In the genomic region with DNA sequence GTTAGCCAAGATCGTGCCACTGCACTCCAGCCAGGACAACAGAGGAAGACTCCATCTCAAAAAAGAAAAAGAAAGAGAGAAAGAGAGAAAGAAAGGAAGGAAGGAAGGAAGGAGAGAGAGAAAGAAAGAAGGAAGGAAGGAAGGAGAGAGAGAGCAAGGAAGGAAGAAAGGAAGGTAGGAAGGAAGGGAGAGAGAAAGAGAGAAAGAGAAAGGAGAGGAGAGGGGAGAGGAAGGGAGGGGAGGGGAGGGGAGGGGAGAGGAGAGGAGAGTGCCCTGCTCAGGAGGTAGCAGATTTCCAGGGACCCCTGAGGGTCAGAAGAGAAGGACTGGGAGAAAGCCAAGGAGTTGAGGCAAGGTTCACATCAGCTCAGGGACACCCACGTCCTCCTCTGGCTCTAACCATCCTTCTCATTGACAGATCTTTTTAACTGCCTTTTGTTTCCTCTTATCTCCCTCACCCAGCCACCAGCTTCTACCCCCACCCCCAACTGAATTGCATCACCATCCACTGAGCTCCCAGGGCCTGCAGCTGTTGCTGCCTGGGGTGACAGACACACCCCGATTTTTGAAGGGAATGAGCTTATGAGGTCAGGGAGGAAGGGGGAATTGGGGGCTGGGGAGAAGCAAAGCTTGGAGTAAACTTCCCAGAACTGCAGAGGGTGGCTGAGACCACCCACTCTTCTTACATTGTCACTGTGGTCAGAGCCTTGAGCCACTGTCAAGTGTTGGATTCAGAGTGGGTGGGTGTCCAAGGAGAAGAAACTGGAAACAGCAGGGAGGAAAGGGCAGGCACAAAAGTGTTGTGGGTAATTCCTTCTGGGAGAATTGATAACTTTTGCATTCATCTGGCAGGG, we compare ENCODE assay signal across 1 cellular context.
A peak's percentile ranks its signal among the peaks of the same experiment; 100 is the strongest.
TF ChIP-seq lines count a peak whose summit lies in the region.

No MANE protein-coding gene starts in this region.

TF ChIP-seq in K562, 482 proteins besides CTCF, POLR2A, EP300 and RAD21 (continued from another document and continues in another):
- TF ChIP-seq, protein P1, sequence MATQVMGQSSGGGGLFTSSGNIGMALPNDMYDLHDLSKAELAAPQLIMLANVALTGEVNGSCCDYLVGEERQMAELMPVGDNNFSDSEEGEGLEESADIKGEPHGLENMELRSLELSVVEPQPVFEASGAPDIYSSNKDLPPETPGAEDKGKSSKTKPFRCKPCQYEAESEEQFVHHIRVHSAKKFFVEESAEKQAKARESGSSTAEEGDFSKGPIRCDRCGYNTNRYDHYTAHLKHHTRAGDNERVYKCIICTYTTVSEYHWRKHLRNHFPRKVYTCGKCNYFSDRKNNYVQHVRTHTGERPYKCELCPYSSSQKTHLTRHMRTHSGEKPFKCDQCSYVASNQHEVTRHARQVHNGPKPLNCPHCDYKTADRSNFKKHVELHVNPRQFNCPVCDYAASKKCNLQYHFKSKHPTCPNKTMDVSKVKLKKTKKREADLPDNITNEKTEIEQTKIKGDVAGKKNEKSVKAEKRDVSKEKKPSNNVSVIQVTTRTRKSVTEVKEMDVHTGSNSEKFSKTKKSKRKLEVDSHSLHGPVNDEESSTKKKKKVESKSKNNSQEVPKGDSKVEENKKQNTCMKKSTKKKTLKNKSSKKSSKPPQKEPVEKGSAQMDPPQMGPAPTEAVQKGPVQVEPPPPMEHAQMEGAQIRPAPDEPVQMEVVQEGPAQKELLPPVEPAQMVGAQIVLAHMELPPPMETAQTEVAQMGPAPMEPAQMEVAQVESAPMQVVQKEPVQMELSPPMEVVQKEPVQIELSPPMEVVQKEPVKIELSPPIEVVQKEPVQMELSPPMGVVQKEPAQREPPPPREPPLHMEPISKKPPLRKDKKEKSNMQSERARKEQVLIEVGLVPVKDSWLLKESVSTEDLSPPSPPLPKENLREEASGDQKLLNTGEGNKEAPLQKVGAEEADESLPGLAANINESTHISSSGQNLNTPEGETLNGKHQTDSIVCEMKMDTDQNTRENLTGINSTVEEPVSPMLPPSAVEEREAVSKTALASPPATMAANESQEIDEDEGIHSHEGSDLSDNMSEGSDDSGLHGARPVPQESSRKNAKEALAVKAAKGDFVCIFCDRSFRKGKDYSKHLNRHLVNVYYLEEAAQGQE (CRISPR knock-in tag; IDR thresholded peaks at IDR 0.05; ENCODE audit: low read depth) = no peak
- TF ChIP-seq, protein P2, sequence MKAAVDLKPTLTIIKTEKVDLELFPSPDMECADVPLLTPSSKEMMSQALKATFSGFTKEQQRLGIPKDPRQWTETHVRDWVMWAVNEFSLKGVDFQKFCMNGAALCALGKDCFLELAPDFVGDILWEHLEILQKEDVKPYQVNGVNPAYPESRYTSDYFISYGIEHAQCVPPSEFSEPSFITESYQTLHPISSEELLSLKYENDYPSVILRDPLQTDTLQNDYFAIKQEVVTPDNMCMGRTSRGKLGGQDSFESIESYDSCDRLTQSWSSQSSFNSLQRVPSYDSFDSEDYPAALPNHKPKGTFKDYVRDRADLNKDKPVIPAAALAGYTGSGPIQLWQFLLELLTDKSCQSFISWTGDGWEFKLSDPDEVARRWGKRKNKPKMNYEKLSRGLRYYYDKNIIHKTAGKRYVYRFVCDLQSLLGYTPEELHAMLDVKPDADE (conservative IDR thresholded peaks at IDR 0.05; ENCODE audit: control insufficient read depth, low read depth, low read length) = peak; percentile 85
- TF ChIP-seq SMAD4 (CRISPR knock-in tag; conservative IDR thresholded peaks at IDR 0.05) (peak; percentile 95), SETDB1 (IDR thresholded peaks at IDR 0.05; ENCODE audit: low read length) (no peak), ZNF717 (CRISPR knock-in tag; IDR thresholded peaks at IDR 0.05) (no peak), TRIM24 (IDR thresholded peaks at IDR 0.05) (peak; percentile 99), TAL1 (IDR thresholded peaks at IDR 0.05) (peak; percentile 99), RNF2 (IDR thresholded peaks at IDR 0.05) (peak; percentile 100), MTF1 (CRISPR knock-in tag; IDR thresholded peaks at IDR 0.05; ENCODE audit: borderline replicate concordance) (no peak), ZFP1 (CRISPR knock-in tag; IDR thresholded peaks at IDR 0.05) (no peak), ZNF143 (CRISPR knock-in tag; IDR thresholded peaks at IDR 0.05) (no peak), ZNF444 (CRISPR knock-in tag; IDR thresholded peaks at IDR 0.05) (no peak), ZNF644 (tag; IDR thresholded peaks at IDR 0.05; ENCODE audit: low read depth) (peak; percentile 98), MCM2 (IDR thresholded peaks at IDR 0.05; ENCODE audit: low read depth) (no peak), DIDO1 (tag; IDR thresholded peaks at IDR 0.05; ENCODE audit: low read depth) (no peak; the same call in 1 of the 2 replicates), RBM34 (IDR thresholded peaks at IDR 0.05; ENCODE audit: borderline replicate concordance, insufficient read depth, low read length) (no peak), YBX1 (IDR thresholded peaks at IDR 0.05) (peak; percentile 84; the same call in 1 of the 2 replicates), HDAC3 (IDR thresholded peaks at IDR 0.05; ENCODE audit: borderline replicate concordance, partially characterized antibody) (peak; percentile 99), ZNF586 (CRISPR knock-in tag; conservative IDR thresholded peaks at IDR 0.05) (no peak), PRPF4 (IDR thresholded peaks at IDR 0.05; ENCODE audit: insufficient read depth, low read depth, low read length, poor library complexity, severe bottlenecking) (no peak), HDAC2 (IDR thresholded peaks at IDR 0.05) (peak; percentile 98), BDP1 (IDR thresholded peaks at IDR 0.05; ENCODE audit: insufficient read depth, insufficient read length) (no peak), SP1 (CRISPR knock-in tag; IDR thresholded peaks at IDR 0.05) (peak; percentile 90), POLR2AphosphoS5 (IDR thresholded peaks at IDR 0.05; ENCODE audit: control insufficient read depth, insufficient read depth, low read depth, low read length) (peak; percentile 99), ZBTB7A (IDR thresholded peaks at IDR 0.05; ENCODE audit: borderline replicate concordance, control insufficient read depth, low read depth, low read length) (peak; percentile 87; the same call in 1 of the 2 replicates), NFIX (CRISPR knock-in tag; IDR thresholded peaks at IDR 0.05; ENCODE audit: low read depth) (no peak), CHD1 (IDR thresholded peaks at IDR 0.05; ENCODE audit: low read length) (no peak), NCOA6 (IDR thresholded peaks at IDR 0.05) (peak; percentile 60; the same call in 1 of the 2 replicates), ETV6 (IDR thresholded peaks at IDR 0.05; ENCODE audit: borderline replicate concordance in 1 of 2, low read depth in 2 of 2, low read length in 1 of 2) (peak in 1 of 2 experiments; percentile 87; a peak in 3 of 4 replicates), ETV6 (CRISPR knock-in tag; IDR thresholded peaks at IDR 0.05; ENCODE audit: borderline replicate concordance) (no peak), KDM2B (CRISPR knock-in tag; IDR thresholded peaks at IDR 0.05) (no peak), CCAR2 (IDR thresholded peaks at IDR 0.05; ENCODE audit: low read depth, low read length) (no peak), NR2F6 (CRISPR knock-in tag; IDR thresholded peaks at IDR 0.05) (no peak), MTA1 (IDR thresholded peaks at IDR 0.05; ENCODE audit: borderline replicate concordance) (peak; percentile 91), TFAM (CRISPR knock-in tag; conservative IDR thresholded peaks at IDR 0.05) (no peak), HDGF (IDR thresholded peaks at IDR 0.05) (peak; percentile 98)
- TF ChIP-seq, protein P3, sequence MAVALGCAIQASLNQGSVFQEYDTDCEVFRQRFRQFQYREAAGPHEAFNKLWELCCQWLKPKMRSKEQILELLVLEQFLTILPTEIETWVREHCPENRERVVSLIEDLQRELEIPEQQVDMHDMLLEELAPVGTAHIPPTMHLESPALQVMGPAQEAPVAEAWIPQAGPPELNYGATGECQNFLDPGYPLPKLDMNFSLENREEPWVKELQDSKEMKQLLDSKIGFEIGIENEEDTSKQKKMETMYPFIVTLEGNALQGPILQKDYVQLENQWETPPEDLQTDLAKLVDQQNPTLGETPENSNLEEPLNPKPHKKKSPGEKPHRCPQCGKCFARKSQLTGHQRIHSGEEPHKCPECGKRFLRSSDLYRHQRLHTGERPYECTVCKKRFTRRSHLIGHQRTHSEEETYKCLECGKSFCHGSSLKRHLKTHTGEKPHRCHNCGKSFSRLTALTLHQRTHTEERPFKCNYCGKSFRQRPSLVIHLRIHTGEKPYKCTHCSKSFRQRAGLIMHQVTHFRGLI (CRISPR knock-in tag; IDR thresholded peaks at IDR 0.05) = no peak
- TF ChIP-seq, protein P4, sequence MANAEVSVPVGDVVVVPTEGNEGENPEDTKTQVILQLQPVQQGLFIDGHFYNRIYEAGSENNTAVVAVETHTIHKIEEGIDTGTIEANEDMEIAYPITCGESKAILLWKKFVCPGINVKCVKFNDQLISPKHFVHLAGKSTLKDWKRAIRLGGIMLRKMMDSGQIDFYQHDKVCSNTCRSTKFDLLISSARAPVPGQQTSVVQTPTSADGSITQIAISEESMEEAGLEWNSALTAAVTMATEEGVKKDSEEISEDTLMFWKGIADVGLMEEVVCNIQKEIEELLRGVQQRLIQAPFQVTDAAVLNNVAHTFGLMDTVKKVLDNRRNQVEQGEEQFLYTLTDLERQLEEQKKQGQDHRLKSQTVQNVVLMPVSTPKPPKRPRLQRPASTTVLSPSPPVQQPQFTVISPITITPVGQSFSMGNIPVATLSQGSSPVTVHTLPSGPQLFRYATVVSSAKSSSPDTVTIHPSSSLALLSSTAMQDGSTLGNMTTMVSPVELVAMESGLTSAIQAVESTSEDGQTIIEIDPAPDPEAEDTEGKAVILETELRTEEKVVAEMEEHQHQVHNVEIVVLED (CRISPR knock-in tag; IDR thresholded peaks at IDR 0.05) = no peak
- TF ChIP-seq, protein P5, sequence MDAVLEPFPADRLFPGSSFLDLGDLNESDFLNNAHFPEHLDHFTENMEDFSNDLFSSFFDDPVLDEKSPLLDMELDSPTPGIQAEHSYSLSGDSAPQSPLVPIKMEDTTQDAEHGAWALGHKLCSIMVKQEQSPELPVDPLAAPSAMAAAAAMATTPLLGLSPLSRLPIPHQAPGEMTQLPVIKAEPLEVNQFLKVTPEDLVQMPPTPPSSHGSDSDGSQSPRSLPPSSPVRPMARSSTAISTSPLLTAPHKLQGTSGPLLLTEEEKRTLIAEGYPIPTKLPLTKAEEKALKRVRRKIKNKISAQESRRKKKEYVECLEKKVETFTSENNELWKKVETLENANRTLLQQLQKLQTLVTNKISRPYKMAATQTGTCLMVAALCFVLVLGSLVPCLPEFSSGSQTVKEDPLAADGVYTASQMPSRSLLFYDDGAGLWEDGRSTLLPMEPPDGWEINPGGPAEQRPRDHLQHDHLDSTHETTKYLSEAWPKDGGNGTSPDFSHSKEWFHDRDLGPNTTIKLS (IDR thresholded peaks at IDR 0.05; ENCODE audit: borderline replicate concordance, low read depth) = peak; percentile 58; the same call in 1 of the 2 replicates
- TF ChIP-seq, protein P6, sequence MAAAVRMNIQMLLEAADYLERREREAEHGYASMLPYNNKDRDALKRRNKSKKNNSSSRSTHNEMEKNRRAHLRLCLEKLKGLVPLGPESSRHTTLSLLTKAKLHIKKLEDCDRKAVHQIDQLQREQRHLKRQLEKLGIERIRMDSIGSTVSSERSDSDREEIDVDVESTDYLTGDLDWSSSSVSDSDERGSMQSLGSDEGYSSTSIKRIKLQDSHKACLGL (CRISPR knock-in tag; IDR thresholded peaks at IDR 0.05; ENCODE audit: borderline replicate concordance, poor library complexity, severe bottlenecking) = no peak
- TF ChIP-seq, protein P7, sequence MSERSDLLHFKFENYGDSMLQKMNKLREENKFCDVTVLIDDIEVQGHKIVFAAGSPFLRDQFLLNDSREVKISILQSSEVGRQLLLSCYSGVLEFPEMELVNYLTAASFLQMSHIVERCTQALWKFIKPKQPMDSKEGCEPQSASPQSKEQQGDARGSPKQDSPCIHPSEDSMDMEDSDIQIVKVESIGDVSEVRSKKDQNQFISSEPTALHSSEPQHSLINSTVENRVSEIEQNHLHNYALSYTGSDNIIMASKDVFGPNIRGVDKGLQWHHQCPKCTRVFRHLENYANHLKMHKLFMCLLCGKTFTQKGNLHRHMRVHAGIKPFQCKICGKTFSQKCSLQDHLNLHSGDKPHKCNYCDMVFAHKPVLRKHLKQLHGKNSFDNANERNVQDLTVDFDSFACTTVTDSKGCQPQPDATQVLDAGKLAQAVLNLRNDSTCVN (CRISPR knock-in tag; IDR thresholded peaks at IDR 0.05) = peak; percentile 92
- TF ChIP-seq, protein P8, sequence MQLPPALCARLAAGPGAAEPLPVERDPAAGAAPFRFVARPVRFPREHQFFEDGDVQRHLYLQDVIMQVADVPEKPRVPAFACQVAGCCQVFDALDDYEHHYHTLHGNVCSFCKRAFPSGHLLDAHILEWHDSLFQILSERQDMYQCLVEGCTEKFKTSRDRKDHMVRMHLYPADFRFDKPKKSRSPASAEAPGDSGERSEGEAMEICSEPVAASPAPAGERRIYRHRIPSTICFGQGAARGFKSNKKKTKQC (CRISPR knock-in tag; IDR thresholded peaks at IDR 0.05) = peak; percentile 75; the same call in 1 of the 2 replicates
- TF ChIP-seq, protein P9, sequence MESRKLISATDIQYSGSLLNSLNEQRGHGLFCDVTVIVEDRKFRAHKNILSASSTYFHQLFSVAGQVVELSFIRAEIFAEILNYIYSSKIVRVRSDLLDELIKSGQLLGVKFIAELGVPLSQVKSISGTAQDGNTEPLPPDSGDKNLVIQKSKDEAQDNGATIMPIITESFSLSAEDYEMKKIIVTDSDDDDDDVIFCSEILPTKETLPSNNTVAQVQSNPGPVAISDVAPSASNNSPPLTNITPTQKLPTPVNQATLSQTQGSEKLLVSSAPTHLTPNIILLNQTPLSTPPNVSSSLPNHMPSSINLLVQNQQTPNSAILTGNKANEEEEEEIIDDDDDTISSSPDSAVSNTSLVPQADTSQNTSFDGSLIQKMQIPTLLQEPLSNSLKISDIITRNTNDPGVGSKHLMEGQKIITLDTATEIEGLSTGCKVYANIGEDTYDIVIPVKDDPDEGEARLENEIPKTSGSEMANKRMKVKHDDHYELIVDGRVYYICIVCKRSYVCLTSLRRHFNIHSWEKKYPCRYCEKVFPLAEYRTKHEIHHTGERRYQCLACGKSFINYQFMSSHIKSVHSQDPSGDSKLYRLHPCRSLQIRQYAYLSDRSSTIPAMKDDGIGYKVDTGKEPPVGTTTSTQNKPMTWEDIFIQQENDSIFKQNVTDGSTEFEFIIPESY (CRISPR knock-in tag; IDR thresholded peaks at IDR 0.05) = 0 out of 2 replicates have a peak, but pooled peaks have one; percentile 56
- TF ChIP-seq, protein P10, sequence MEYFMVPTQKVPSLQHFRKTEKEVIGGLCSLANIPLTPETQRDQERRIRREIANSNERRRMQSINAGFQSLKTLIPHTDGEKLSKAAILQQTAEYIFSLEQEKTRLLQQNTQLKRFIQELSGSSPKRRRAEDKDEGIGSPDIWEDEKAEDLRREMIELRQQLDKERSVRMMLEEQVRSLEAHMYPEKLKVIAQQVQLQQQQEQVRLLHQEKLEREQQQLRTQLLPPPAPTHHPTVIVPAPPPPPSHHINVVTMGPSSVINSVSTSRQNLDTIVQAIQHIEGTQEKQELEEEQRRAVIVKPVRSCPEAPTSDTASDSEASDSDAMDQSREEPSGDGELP (CRISPR knock-in tag; IDR thresholded peaks at IDR 0.05; ENCODE audit: borderline replicate concordance) = peak; percentile 100
- TF ChIP-seq, protein P11, sequence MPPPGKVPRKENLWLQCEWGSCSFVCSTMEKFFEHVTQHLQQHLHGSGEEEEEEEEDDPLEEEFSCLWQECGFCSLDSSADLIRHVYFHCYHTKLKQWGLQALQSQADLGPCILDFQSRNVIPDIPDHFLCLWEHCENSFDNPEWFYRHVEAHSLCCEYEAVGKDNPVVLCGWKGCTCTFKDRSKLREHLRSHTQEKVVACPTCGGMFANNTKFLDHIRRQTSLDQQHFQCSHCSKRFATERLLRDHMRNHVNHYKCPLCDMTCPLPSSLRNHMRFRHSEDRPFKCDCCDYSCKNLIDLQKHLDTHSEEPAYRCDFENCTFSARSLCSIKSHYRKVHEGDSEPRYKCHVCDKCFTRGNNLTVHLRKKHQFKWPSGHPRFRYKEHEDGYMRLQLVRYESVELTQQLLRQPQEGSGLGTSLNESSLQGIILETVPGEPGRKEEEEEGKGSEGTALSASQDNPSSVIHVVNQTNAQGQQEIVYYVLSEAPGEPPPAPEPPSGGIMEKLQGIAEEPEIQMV (tag; conservative IDR thresholded peaks at IDR 0.05; ENCODE audit: low read depth) = peak; percentile 73; the same call in 1 of the 2 replicates
